Comparison of ENCODE assay signal across 16 cellular contexts in genomic region chr1:233391338-233391737, GRCh38.
"Had no signal": no experiment of that assay in that cellular context is flagged by ENCODE, and none has a peak within 500 bp of the region (broad histone marks: within the 10 kb centered on the region; RNA-seq: fewer than 3 reads in every experiment).

No MANE protein-coding gene starts in this region.

- ATAC-seq: heart right ventricle; natural killer cell; stimulated activated naive CD8-positive, alpha-beta T cell treated with anti-CD3 and anti-CD28 coated beads, Interleukin-15, Interleukin-2, amounts not matched to agents 100 U/mL and 50 U/mL, for 24 hours had no signal

- H3K27me3 ChIP-seq: right atrium auricular region, upper lobe of left lung, uterus had no signal

- DNase-seq: cortex of kidney; dorsolateral prefrontal cortex; effector CD8-positive, alpha-beta T cell; heart right ventricle; left ventricle myocardium inferior; natural killer cell; stimulated activated CD4-positive, alpha-beta T cell treated with anti-CD3 and anti-CD28 coated beads, Interleukin-2, amount 100 ng/mL, for 48 hours; stimulated activated naive CD8-positive, alpha-beta T cell treated with anti-CD3 and anti-CD28 coated beads, Interleukin-15, Interleukin-2, amounts not matched to agents 100 U/mL and 50 U/mL, for 24 hours; tibial artery; upper lobe of left lung; uterus had no signal

- H3K4me3 ChIP-seq: dorsolateral prefrontal cortex, heart right ventricle, left ventricle myocardium inferior, right atrium auricular region, smooth muscle cell, suprapubic skin, tibial artery, upper lobe of left lung, uterus had no signal

- H3K4me1 ChIP-seq: right atrium auricular region, suprapubic skin, tibial artery, upper lobe of left lung, uterus had no signal

- FAIRE-seq: frontal cortex, keratinocyte had no signal

- H3K9me3 ChIP-seq: right atrium auricular region, suprapubic skin, tibial artery, upper lobe of left lung, uterus had no signal

- H3K36me3 ChIP-seq: heart right ventricle, left ventricle myocardium inferior, right atrium auricular region, suprapubic skin, tibial artery, upper lobe of left lung, uterus had no signal

- H3K4me2 ChIP-seq: smooth muscle cell had no signal

- H3K27ac ChIP-seq: dorsolateral prefrontal cortex, heart right ventricle, left ventricle myocardium inferior, right atrium auricular region, suprapubic skin, tibial artery, upper lobe of left lung, uterus had no signal
